In genomic region chr12:121765573-121765972, GRCh38 we compare ENCODE assay signal across 9 cellular contexts. TPM values are rescaled to one million over a fixed set of nuclear protein-coding genes. Genes with fewer than 3 reads are reported as not detected.
DNase-seq lines count a peak whose midpoint lies in the region; ATAC-seq and TF ChIP-seq lines count a peak whose summit lies in the region.
"Had no signal": no experiment of that assay in that cellular context is flagged by ENCODE, and none has a peak within 500 bp of the region (broad histone marks: within the 10 kb centered on the region; RNA-seq: fewer than 3 reads in every experiment).

No MANE protein-coding gene starts in this region.

- no peak overlapping the region for H3K4me3 Mint-ChIP-seq in brain
- no peak overlapping the region for H3K4me3 Mint-ChIP-seq in activated naive CD8-positive, alpha-beta T cell treated with anti-CD3 and anti-CD28 coated beads, Interleukin-2, amount 50 U/mL, for 24 hours
- H3K4me3 Mint-ChIP-seq: T-helper 2 cell treated with Interferon-gamma antibody and Interleukin-4, amounts not matched to agents 5 μg/mL and 100 μg/mL, for 36 hours had no signal

- TF ChIP-seq POLR2A in heart left ventricle (IDR thresholded peaks at IDR 0.05) (no peak), lower leg skin (IDR thresholded peaks at IDR 0.05) (no peak)

- peaks cover 11% of the 10 kb centered on the region for H3K36me3 Mint-ChIP-seq in brain
- H3K36me3 Mint-ChIP-seq in activated naive CD8-positive, alpha-beta T cell treated with anti-CD3 and anti-CD28 coated beads, Interleukin-2, amount 50 U/mL, for 24 hours (ENCODE audit: low read depth), result peaks cover 6% of the 10 kb centered on the region

- no peaks in the 10 kb centered on the region for H3K9me3 Mint-ChIP-seq in brain
- no peaks in the 10 kb centered on the region for H3K9me3 Mint-ChIP-seq in activated naive CD8-positive, alpha-beta T cell treated with anti-CD3 and anti-CD28 coated beads, Interleukin-2, amount 50 U/mL, for 24 hours
- H3K9me3 Mint-ChIP-seq: T-helper 2 cell treated with Interferon-gamma antibody and Interleukin-4, amounts not matched to agents 5 μg/mL and 100 μg/mL, for 36 hours had no signal

- TF ChIP-seq CTCF in BE2C (IDR thresholded peaks at IDR 0.05; ENCODE audit: low read depth, low read length), result no peak
- no peak for TF ChIP-seq CTCF in brain (conservative IDR thresholded peaks at IDR 0.05)
- no peak for TF ChIP-seq CTCF in heart left ventricle (IDR thresholded peaks at IDR 0.05)
- no peak for TF ChIP-seq CTCF in lower leg skin (IDR thresholded peaks at IDR 0.05)
- no peak for TF ChIP-seq CTCF in GM13976 (IDR thresholded peaks at IDR 0.05; ENCODE audit: borderline replicate concordance, control extremely low read depth, extremely low read depth, insufficient read depth, missing control alignments)

- no peak overlapping the region for H3K4me3 ChIP-seq in BE2C (ENCODE audit: low read depth, low read length)
- no peak overlapping the region for H3K4me3 ChIP-seq in HUES64 (ENCODE audit: low read length)
- H3K4me3 ChIP-seq in heart left ventricle, result no peak overlapping the region
- H3K4me3 ChIP-seq in lower leg skin (ENCODE audit: low read depth, poor library complexity, severe bottlenecking), result no peak overlapping the region

- DNase-seq in BE2C (peak; percentile 45), kidney tubule cell (ENCODE audit: low spot score) (peak; percentile 67), heart left ventricle (no peak), lower leg skin (ENCODE audit: low spot score in 2 of 2) (no peak), GM13976 (ENCODE audit: low spot score) (no peak)
- DNase-seq in activated naive CD8-positive, alpha-beta T cell treated with anti-CD3 and anti-CD28 coated beads, Interleukin-2, amount 50 U/mL, for 24 hours, result no peak

- peaks cover 3% of the 10 kb centered on the region for H3K27me3 Mint-ChIP-seq in brain
- H3K27me3 Mint-ChIP-seq in activated naive CD8-positive, alpha-beta T cell treated with anti-CD3 and anti-CD28 coated beads, Interleukin-2, amount 50 U/mL, for 24 hours, result no peaks in the 10 kb centered on the region

- peaks cover 25% of the 10 kb centered on the region for H3K36me3 ChIP-seq in BE2C
- H3K36me3 ChIP-seq in HUES64 (ENCODE audit: insufficient read depth, low read length), result 0 out of 2 replicates have a peak, but pooled peaks cover 5% of the 10 kb centered on the region
- peaks cover 0 to 5% (median 0%) of the 10 kb centered on the region in 9 donors for H3K36me3 ChIP-seq in heart left ventricle

- H3K9ac ChIP-seq in HUES64 (ENCODE audit: low read depth, low read length), result no peak overlapping the region

- intact Hi-C loops in heart left ventricle (cut with DNase I), result no loop called here
- intact Hi-C loops in lower leg skin (cut with DNase I; ENCODE audit: low total_unique reads), result no loop called here

- H3K27me3 ChIP-seq in BE2C (no peaks in the 10 kb centered on the region), HUES64 (ENCODE audit: insufficient read depth, low read length) (no peaks in the 10 kb centered on the region), heart left ventricle (no peaks in the 10 kb centered on the region)

- peaks cover 52% of the 10 kb centered on the region for H3K4me1 Mint-ChIP-seq in brain
- no peaks in the 10 kb centered on the region for H3K4me1 Mint-ChIP-seq in activated naive CD8-positive, alpha-beta T cell treated with anti-CD3 and anti-CD28 coated beads, Interleukin-2, amount 50 U/mL, for 24 hours

- WGBS in HUES64, result 70% methylated on average over 5 of the region's 5 CpGs
- WGBS in heart left ventricle, 4 donors, result 87 to 95% (median 92%) methylated on average over 5 of the region's 5 CpGs
- WGBS in lower leg skin, 2 donors, result 58 to 59% methylated on average over 5 of the region's 5 CpGs

- H3K27ac Mint-ChIP-seq in brain, result peak overlapping the region in 4 of 5 experiments; percentile 34 to 99 (median 58)
- no peak overlapping the region for H3K27ac Mint-ChIP-seq in activated naive CD8-positive, alpha-beta T cell treated with anti-CD3 and anti-CD28 coated beads, Interleukin-2, amount 50 U/mL, for 24 hours
- H3K27ac Mint-ChIP-seq: T-helper 2 cell treated with Interferon-gamma antibody and Interleukin-4, amounts not matched to agents 5 μg/mL and 100 μg/mL, for 36 hours had no signal

- in situ Hi-C loops in GM13976 (cut with MboI; ENCODE audit: low sequenced_read_pairs, unreplicated experiment), result loop anchor here (5.0 kb wide), 1 partner anchor 63 kb away; no protein-coding TSS in a partner anchor

- ATAC-seq in activated naive CD8-positive, alpha-beta T cell treated with anti-CD3 and anti-CD28 coated beads, Interleukin-2, amount 50 U/mL, for 24 hours, result no peak
- ATAC-seq in heart left ventricle, result no peak

- H3K9me3 ChIP-seq in BE2C (no peaks in the 10 kb centered on the region; the same call in 1 of the 2 replicates), HUES64 (ENCODE audit: insufficient read depth, low read depth, low read length) (no peaks in the 10 kb centered on the region), heart left ventricle (no peaks in the 10 kb centered on the region)

- peaks cover 32% of the 10 kb centered on the region for H3K4me1 ChIP-seq in BE2C
- peaks cover 4% of the 10 kb centered on the region; the same call in 1 of the 2 replicates for H3K4me1 ChIP-seq in HUES64 (ENCODE audit: insufficient read depth, low read length)
- H3K4me1 ChIP-seq in heart left ventricle, result peaks cover 3 to 53% (median 25%) of the 10 kb centered on the region in 12 donors

- H3K27ac ChIP-seq in HUES64 (ENCODE audit: low read depth, low read length) (peak overlapping the region; percentile 43; the same call in 1 of the 2 replicates), heart left ventricle (peak overlapping the region in 1 of 12 donors; percentile 70)

RNA-seq across cellular contexts. Expression of gene RHOF, which starts 27.9 kb away (rescaled TPM):
- 7.0 TPM for polyA plus RNA-seq in BE2C (2012; ENCODE audit: insufficient read depth, insufficient read length, low read depth)
- polyA plus RNA-seq in HUES64 (2013, experiment 1 of 2), result 15.1 TPM
- polyA plus RNA-seq in HUES64 (2013, experiment 2 of 2), result 15.5 TPM
- polyA plus RNA-seq in brain (ENCODE audit: insufficient read depth, low read depth, low replicate concordance) (8.9 TPM), heart left ventricle (10 to 100 TPM; 18.8 to 23.8 TPM)
- total RNA-seq in heart left ventricle (10 to 100 TPM; 18.8 to 45.2 (median 26.6) TPM), lower leg skin (10 to 100 TPM in 2 of 4 donors, 1 to 10 TPM in 2; 5.4 to 24.1 (median 9.9) TPM)

RNA-seq across cellular contexts. Expression of gene SETD1B, which starts 38.2 kb away (rescaled TPM):
- polyA plus RNA-seq in BE2C (2012; ENCODE audit: insufficient read depth, insufficient read length, low read depth), result 31.1 TPM
- polyA plus RNA-seq in HUES64 (2013, experiment 1 of 2), result 8.4 TPM
- polyA plus RNA-seq in HUES64 (2013, experiment 2 of 2), result 8.3 TPM
- polyA plus RNA-seq in brain (ENCODE audit: insufficient read depth, low read depth, low replicate concordance) (7.1 TPM), heart left ventricle (1 to 10 TPM; 6.9 to 7.2 TPM)
- total RNA-seq in heart left ventricle (10 to 100 TPM in 5 of 9 donors, 1 to 10 TPM in 4; 6.2 to 17.0 (median 12.0) TPM), lower leg skin (10 to 100 TPM; 10.1 to 15.0 (median 11.6) TPM)

RNA-seq across cellular contexts. Expression of gene TMEM120B, which starts 53.0 kb away (rescaled TPM):
- polyA plus RNA-seq in BE2C (2012; ENCODE audit: insufficient read depth, insufficient read length, low read depth), result 15.7 TPM
- 10.7 TPM for polyA plus RNA-seq in HUES64 (2013, experiment 1 of 2)
- polyA plus RNA-seq in HUES64 (2013, experiment 2 of 2), result 11.7 TPM
- polyA plus RNA-seq in brain (ENCODE audit: insufficient read depth, low read depth, low replicate concordance), result 3.7 TPM
- 10 to 100 TPM in 2 of 9 donors, 1 to 10 TPM in 7; 5.8 to 13.2 (median 7.6) TPM for total RNA-seq in heart left ventricle
- polyA plus RNA-seq in heart left ventricle, result 10 to 100 TPM in 1 of 2 donors, 1 to 10 TPM in 1; 6.4 to 12.1 TPM
- 1 to 10 TPM; 3.5 to 7.2 (median 5.1) TPM for total RNA-seq in lower leg skin

Comparison
In these comparisons a context has a peak if more than half of its experiments do, and no peak if none do; other contexts are left out.
1. DNase-seq: peak in BE2C (single experiment) and kidney tubule cell (single experiment); none in activated naive CD8-positive, alpha-beta T cell treated with anti-CD3 and anti-CD28 coated beads, Interleukin-2, amount 50 U/mL, for 24 hours (single experiment), heart left ventricle (0 of 5), lower leg skin (0 of 2) and GM13976 (single experiment).